Comparison of ENCODE assay signal across 28 cellular contexts in the genomic region with DNA sequence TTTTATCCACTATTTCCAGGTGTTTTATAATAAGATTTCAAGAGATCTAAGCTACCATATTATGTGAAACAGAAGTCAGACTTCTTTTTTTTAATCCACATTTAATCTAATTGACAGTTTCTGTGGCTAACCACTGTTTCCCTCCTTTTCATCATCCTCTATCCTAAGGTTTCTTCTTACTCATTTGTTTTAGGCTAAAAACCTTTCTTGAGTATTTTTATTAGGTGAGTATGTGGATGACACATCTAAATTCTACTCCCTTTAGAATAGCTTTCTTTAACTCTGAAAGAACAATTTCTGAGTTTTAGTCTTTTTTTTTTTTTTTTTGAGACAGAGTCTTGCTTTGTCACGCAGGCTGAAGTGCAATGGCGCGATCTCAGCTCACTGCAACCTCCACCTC.
"Had no signal": no experiment of that assay in that cellular context is flagged by ENCODE, and none has a peak within 500 bp of the region (broad histone marks: within the 10 kb centered on the region; RNA-seq: fewer than 3 reads in every experiment).

No MANE protein-coding gene starts in this region.

- H3K4me1 Mint-ChIP-seq: naive thymus-derived CD8-positive, alpha-beta T cell; stimulated activated naive B cell treated with anti-CD40 and anti-IgM and Interleukin-4, amounts not matched to agents 10 μg/mL and 1 μg/mL and 100 μg/mL, for 72 hours had no signal

- H3K36me3 Mint-ChIP-seq: naive thymus-derived CD8-positive, alpha-beta T cell had no signal

- H3K4me3 Mint-ChIP-seq: dendritic cell treated with granulocyte-macrophage colony-stimulating factor and Interleukin-4, amounts not matched to agents 40 ng/mL and 50 ng/mL, for 4 days; endodermal cell; naive thymus-derived CD8-positive, alpha-beta T cell; nephron progenitor cell; stimulated activated naive B cell treated with anti-CD40 and anti-IgM and Interleukin-4, amounts not matched to agents 10 μg/mL and 1 μg/mL and 100 μg/mL, for 72 hours; stimulated activated naive CD8-positive, alpha-beta T cell treated with anti-CD3 and anti-CD28 coated beads, Interleukin-15, Interleukin-2, amounts not matched to agents 100 ng/mL and 50 ng/mL, for 24 hours had no signal

- H3K27ac ChIP-seq: colonic mucosa, epithelial cell of prostate, gastrocnemius medialis, heart left ventricle, left lung, ovary, psoas muscle, sigmoid colon, spleen, suprapubic skin, transverse colon, vagina had no signal

- H3K27me3 Mint-ChIP-seq: dendritic cell treated with granulocyte-macrophage colony-stimulating factor and Interleukin-4, amounts not matched to agents 40 ng/mL and 50 ng/mL, for 4 days had no signal

- H3K4me3 ChIP-seq: colonic mucosa, gastrocnemius medialis, heart left ventricle, left lung, ovary, psoas muscle, sigmoid colon, spleen, suprapubic skin, transverse colon, vagina had no signal

- ATAC-seq: esophagus mucosa; gastrocnemius medialis; heart left ventricle; left cardiac atrium; naive thymus-derived CD8-positive, alpha-beta T cell; psoas muscle; right cardiac atrium; stimulated activated naive B cell treated with anti-CD40 and anti-IgM and Interleukin-4, amounts not matched to agents 10 μg/mL and 1 μg/mL and 100 μg/mL, for 72 hours had no signal

- H3K9me3 Mint-ChIP-seq: endodermal cell; stimulated activated naive CD8-positive, alpha-beta T cell treated with anti-CD3 and anti-CD28 coated beads, Interleukin-15, Interleukin-2, amounts not matched to agents 100 ng/mL and 50 ng/mL, for 24 hours had no signal

- H3K27me3 ChIP-seq: colonic mucosa, gastrocnemius medialis, left lung, ovary, sigmoid colon, spleen, suprapubic skin, transverse colon, vagina had no signal

- H3K4me1 ChIP-seq: colonic mucosa, gastrocnemius medialis, heart left ventricle, left lung, psoas muscle, sigmoid colon, spleen, suprapubic skin, transverse colon, vagina had no signal

- H3K9me3 ChIP-seq: colonic mucosa, gastrocnemius medialis, heart left ventricle, left lung, ovary, psoas muscle, sigmoid colon, suprapubic skin, transverse colon, vagina had no signal

- DNase-seq: colonic mucosa; effector CD8-positive, alpha-beta T cell; endodermal cell; foreskin fibroblast; gastrocnemius medialis; heart left ventricle; hippocampal formation; left cardiac atrium; left lung; mesendoderm; midbrain; naive thymus-derived CD8-positive, alpha-beta T cell; nephron progenitor cell; occipital lobe; ovary; posterior cingulate gyrus; psoas muscle; right cardiac atrium; sigmoid colon; spleen; stimulated activated naive B cell treated with anti-CD40 and anti-IgM and Interleukin-4, amounts not matched to agents 10 μg/mL and 1 μg/mL and 100 μg/mL, for 72 hours; transverse colon had no signal

- H3K27ac Mint-ChIP-seq: dendritic cell treated with granulocyte-macrophage colony-stimulating factor and Interleukin-4, amounts not matched to agents 40 ng/mL and 50 ng/mL, for 4 days; endodermal cell; naive thymus-derived CD8-positive, alpha-beta T cell; stimulated activated naive B cell treated with anti-CD40 and anti-IgM and Interleukin-4, amounts not matched to agents 10 μg/mL and 1 μg/mL and 100 μg/mL, for 72 hours; stimulated activated naive CD8-positive, alpha-beta T cell treated with anti-CD3 and anti-CD28 coated beads, Interleukin-15, Interleukin-2, amounts not matched to agents 100 ng/mL and 50 ng/mL, for 24 hours had no signal

- H3K36me3 ChIP-seq: colonic mucosa, gastrocnemius medialis, heart left ventricle, left lung, ovary, sigmoid colon, spleen, suprapubic skin, transverse colon, vagina had no signal
